16 cellular contexts compared by ENCODE assay signal in the genomic region with DNA sequence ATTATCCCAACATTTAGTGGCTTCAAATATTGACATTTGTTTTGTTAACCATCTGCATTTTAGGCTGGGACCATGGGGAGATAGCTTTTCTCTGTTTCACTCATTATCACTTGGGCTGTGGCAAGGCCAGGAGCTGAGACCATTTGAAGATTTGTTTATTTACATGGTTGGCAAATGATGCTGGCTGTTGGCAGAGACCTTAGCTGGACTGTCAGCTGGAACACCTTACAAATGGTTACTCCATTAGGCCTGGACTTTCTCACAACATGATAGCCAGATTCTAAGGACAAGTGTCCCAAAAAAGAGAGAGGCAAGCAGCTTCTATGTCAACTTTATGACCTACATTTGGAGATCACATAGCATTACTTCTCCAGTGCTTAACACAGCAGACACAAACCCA.
DNase-seq lines count a peak whose midpoint lies in the region; ATAC-seq lines count a peak whose summit lies in the region.
"Had no signal": no experiment of that assay in that cellular context is flagged by ENCODE, and none has a peak within 500 bp of the region (broad histone marks: within the 10 kb centered on the region; RNA-seq: fewer than 3 reads in every experiment).

No MANE protein-coding gene starts in this region.

- no peaks in the 10 kb centered on the region for H3K27me3 Mint-ChIP-seq in activated CD4-positive, alpha-beta T cell treated with anti-CD3 and anti-CD28 coated beads for 36 hours
- H3K27me3 Mint-ChIP-seq in stimulated activated naive CD8-positive, alpha-beta T cell treated with anti-CD3 and anti-CD28 coated beads, Interleukin-15, Interleukin-2, amounts not matched to agents 100 ng/mL and 50 ng/mL, for 24 hours = no peaks in the 10 kb centered on the region
- no peaks in the 10 kb centered on the region for H3K27me3 Mint-ChIP-seq in stimulated activated naive CD8-positive, alpha-beta T cell treated with anti-CD3 and anti-CD28 coated beads, Interleukin-15, amount 100 ng/mL, for 72 hours
- H3K27me3 Mint-ChIP-seq in activated T-helper 17 cell treated with anti-CD3 and anti-CD28 coated beads, Interleukin-2, amount 50 U/mL, for 72 hours = no peaks in the 10 kb centered on the region
- H3K27me3 Mint-ChIP-seq: CD4-positive, alpha-beta memory T cell had no signal

- no peak overlapping the region for H2BK5ac ChIP-seq in neuronal stem cell (ENCODE audit: low read length)

- no peak for DNase-seq in activated CD4-positive, alpha-beta T cell treated with anti-CD3 and anti-CD28 coated beads for 36 hours
- DNase-seq in activated CD4-positive, alpha-beta T cell treated with anti-CD3 and anti-CD28 coated beads, Interleukin-2, amount 50 U/mL, for 1 hour = no peak
- DNase-seq in stimulated activated naive CD8-positive, alpha-beta T cell treated with anti-CD3 and anti-CD28 coated beads, Interleukin-15, amount 100 ng/mL, for 72 hours = no peak
- DNase-seq in neuronal stem cell (ENCODE audit: low spot score) = no peak
- DNase-seq: C1 segment of cervical spinal cord; Caco-2; CD4-positive, alpha-beta memory T cell; DMS153; EL; GDM1; GM23248; H9 had no signal

- intact Hi-C loops in activated CD4-positive, alpha-beta T cell treated with anti-CD3 and anti-CD28 coated beads for 36 hours (cut with DNase I, micrococcal nuclease) = loop anchor here (5.0 kb wide), 4 partner anchors 107 to 433 kb away; no protein-coding TSS in a partner anchor

- H3K79me1 ChIP-seq in neuronal stem cell (ENCODE audit: low read depth, low read length) = no peaks in the 10 kb centered on the region

- H2BK120ac ChIP-seq in neuronal stem cell (ENCODE audit: low read depth, low read length) = no peak overlapping the region

- H3K9ac ChIP-seq in neuronal stem cell (ENCODE audit: low read depth, low read length, poor library complexity) = no peak overlapping the region
- H3K9ac ChIP-seq: GM23248 had no signal

- POLR2A ChIA-PET in activated CD4-positive, alpha-beta T cell treated with anti-CD3 and anti-CD28 coated beads for 36 hours (lab: Charles Lee) = no interaction called here

- H3K23ac ChIP-seq in neuronal stem cell (ENCODE audit: low read depth, low read length, poor library complexity) = no peak overlapping the region

- H3K27ac Mint-ChIP-seq in activated CD4-positive, alpha-beta T cell treated with anti-CD3 and anti-CD28 coated beads for 36 hours = peak overlapping the region; percentile 40
- H3K27ac Mint-ChIP-seq in stimulated activated naive CD8-positive, alpha-beta T cell treated with anti-CD3 and anti-CD28 coated beads, Interleukin-15, Interleukin-2, amounts not matched to agents 100 ng/mL and 50 ng/mL, for 24 hours = peak overlapping the region; percentile 5
- no peak overlapping the region for H3K27ac Mint-ChIP-seq in stimulated activated naive CD8-positive, alpha-beta T cell treated with anti-CD3 and anti-CD28 coated beads, Interleukin-15, amount 100 ng/mL, for 72 hours
- H3K27ac Mint-ChIP-seq in activated T-helper 17 cell treated with anti-CD3 and anti-CD28 coated beads, Interleukin-2, amount 50 U/mL, for 72 hours = peak overlapping the region; percentile 8
- H3K27ac Mint-ChIP-seq: H9 had no signal

- no peak overlapping the region for H4K91ac ChIP-seq in neuronal stem cell (ENCODE audit: low read depth, low read length, poor library complexity)

- H3K4me1 Mint-ChIP-seq in activated CD4-positive, alpha-beta T cell treated with anti-CD3 and anti-CD28 coated beads for 36 hours = peaks cover 64% of the 10 kb centered on the region
- peaks cover 33% of the 10 kb centered on the region for H3K4me1 Mint-ChIP-seq in stimulated activated naive CD8-positive, alpha-beta T cell treated with anti-CD3 and anti-CD28 coated beads, Interleukin-15, Interleukin-2, amounts not matched to agents 100 ng/mL and 50 ng/mL, for 24 hours (ENCODE audit: low read depth)
- peaks cover 28% of the 10 kb centered on the region for H3K4me1 Mint-ChIP-seq in stimulated activated naive CD8-positive, alpha-beta T cell treated with anti-CD3 and anti-CD28 coated beads, Interleukin-15, amount 100 ng/mL, for 72 hours
- peaks cover 23% of the 10 kb centered on the region for H3K4me1 Mint-ChIP-seq in activated T-helper 17 cell treated with anti-CD3 and anti-CD28 coated beads, Interleukin-2, amount 50 U/mL, for 72 hours

- no peak overlapping the region for H2AFZ ChIP-seq in neuronal stem cell (ENCODE audit: low read length)
- H2AFZ ChIP-seq: GM23248 had no signal

- H3K36me3 Mint-ChIP-seq in activated CD4-positive, alpha-beta T cell treated with anti-CD3 and anti-CD28 coated beads for 36 hours (ENCODE audit: low read depth) = peaks cover 45% of the 10 kb centered on the region
- H3K36me3 Mint-ChIP-seq in stimulated activated naive CD8-positive, alpha-beta T cell treated with anti-CD3 and anti-CD28 coated beads, Interleukin-15, Interleukin-2, amounts not matched to agents 100 ng/mL and 50 ng/mL, for 24 hours (ENCODE audit: low read depth) = peaks cover 11% of the 10 kb centered on the region
- H3K36me3 Mint-ChIP-seq in activated T-helper 17 cell treated with anti-CD3 and anti-CD28 coated beads, Interleukin-2, amount 50 U/mL, for 72 hours (ENCODE audit: low read depth) = no peaks in the 10 kb centered on the region

- no peak overlapping the region for H2AK5ac ChIP-seq in neuronal stem cell (ENCODE audit: low read depth, low read length)

- no peak for ATAC-seq in activated CD4-positive, alpha-beta T cell treated with anti-CD3 and anti-CD28 coated beads for 36 hours
- ATAC-seq in stimulated activated naive CD8-positive, alpha-beta T cell treated with anti-CD3 and anti-CD28 coated beads, Interleukin-15, amount 100 ng/mL, for 72 hours = no peak
- ATAC-seq in activated T-helper 17 cell treated with anti-CD3 and anti-CD28 coated beads, Interleukin-2, amount 50 U/mL, for 72 hours (replicated peaks) = no peak
- ATAC-seq: GM12878, HCT116 had no signal

- H4K8ac ChIP-seq in neuronal stem cell (ENCODE audit: low read depth, low read length) = no peak overlapping the region

- CTCF ChIA-PET in activated CD4-positive, alpha-beta T cell treated with anti-CD3 and anti-CD28 coated beads for 36 hours (lab: Charles Lee) = interaction anchor here (1.0 to 1.7 kb wide), 7 partner anchors 17 to 299 kb away, joined by 3 to 5 read pairs (median 4); no protein-coding TSS in a partner anchor

- H3K9me3 ChIP-seq in neuronal stem cell (replicated peaks in 1 of 2; ENCODE audit: control insufficient read depth in 2 of 2, insufficient read depth in 1 of 2, low read depth in 1 of 2, low read length in 2 of 2) = no peaks in the 10 kb centered on the region
- H3K9me3 ChIP-seq: Caco-2 had no signal

- no peak overlapping the region for H3K27ac ChIP-seq in neuronal stem cell (replicated peaks; ENCODE audit: low read length)
- H3K27ac ChIP-seq: GM23248 had no signal

- no peak overlapping the region for H3K18ac ChIP-seq in neuronal stem cell (ENCODE audit: low read length)

- H3K4me3 ChIP-seq in neuronal stem cell (ENCODE audit: low read length in 2 of 2) = no peak overlapping the region
- H3K4me3 ChIP-seq: GM12878, GM23248 had no signal

- no peak overlapping the region for H3K4ac ChIP-seq in neuronal stem cell (ENCODE audit: low read length)

- H3K27me3 ChIP-seq in neuronal stem cell (ENCODE audit: control insufficient read depth in 3 of 3, insufficient read depth in 3 of 3, low read depth in 1 of 3, low read length in 3 of 3) = no peaks in the 10 kb centered on the region

- H3K36me3 ChIP-seq in neuronal stem cell (replicated peaks in 1 of 2; ENCODE audit: control insufficient read depth in 2 of 2, insufficient read depth in 2 of 2, low read length in 2 of 2) = no peaks in the 10 kb centered on the region

- no peak overlapping the region for H3K4me3 Mint-ChIP-seq in activated CD4-positive, alpha-beta T cell treated with anti-CD3 and anti-CD28 coated beads for 36 hours
- no peak overlapping the region for H3K4me3 Mint-ChIP-seq in stimulated activated naive CD8-positive, alpha-beta T cell treated with anti-CD3 and anti-CD28 coated beads, Interleukin-15, Interleukin-2, amounts not matched to agents 100 ng/mL and 50 ng/mL, for 24 hours
- no peak overlapping the region for H3K4me3 Mint-ChIP-seq in stimulated activated naive CD8-positive, alpha-beta T cell treated with anti-CD3 and anti-CD28 coated beads, Interleukin-15, amount 100 ng/mL, for 72 hours
- no peak overlapping the region for H3K4me3 Mint-ChIP-seq in activated T-helper 17 cell treated with anti-CD3 and anti-CD28 coated beads, Interleukin-2, amount 50 U/mL, for 72 hours
- H3K4me3 Mint-ChIP-seq: H9 had no signal

- no peaks in the 10 kb centered on the region for H3K4me1 ChIP-seq in neuronal stem cell (ENCODE audit: control insufficient read depth in 2 of 2, insufficient read depth in 1 of 2, low read depth in 1 of 2, low read length in 2 of 2)
- H3K4me1 ChIP-seq: Caco-2 had no signal

- H2BK12ac ChIP-seq in neuronal stem cell (ENCODE audit: low read length) = no peak overlapping the region

- H3K9me3 Mint-ChIP-seq in activated CD4-positive, alpha-beta T cell treated with anti-CD3 and anti-CD28 coated beads for 36 hours (ENCODE audit: low read depth) = peaks cover 20% of the 10 kb centered on the region
- H3K9me3 Mint-ChIP-seq in stimulated activated naive CD8-positive, alpha-beta T cell treated with anti-CD3 and anti-CD28 coated beads, Interleukin-15, Interleukin-2, amounts not matched to agents 100 ng/mL and 50 ng/mL, for 24 hours = no peaks in the 10 kb centered on the region
- peaks cover 3 to 4% of the 10 kb centered on the region in 2 donors for H3K9me3 Mint-ChIP-seq in stimulated activated naive CD8-positive, alpha-beta T cell treated with anti-CD3 and anti-CD28 coated beads, Interleukin-15, amount 100 ng/mL, for 72 hours
- peaks cover 9% of the 10 kb centered on the region for H3K9me3 Mint-ChIP-seq in activated T-helper 17 cell treated with anti-CD3 and anti-CD28 coated beads, Interleukin-2, amount 50 U/mL, for 72 hours
- H3K9me3 Mint-ChIP-seq: H9 had no signal

- H2BK15ac ChIP-seq in neuronal stem cell (ENCODE audit: low read length) = no peak overlapping the region

- no peak overlapping the region for H3K4me2 ChIP-seq in neuronal stem cell (ENCODE audit: insufficient read depth, low read length, poor library complexity, severe bottlenecking)

- no peak overlapping the region for H3K14ac ChIP-seq in neuronal stem cell (ENCODE audit: low read length)

Comparison
In these comparisons a context has a peak if more than half of its experiments do, and no peak if none do; other contexts are left out.
1. H3K27ac Mint-ChIP-seq: peak in activated CD4-positive, alpha-beta T cell treated with anti-CD3 and anti-CD28 coated beads for 36 hours (single experiment), stimulated activated naive CD8-positive, alpha-beta T cell treated with anti-CD3 and anti-CD28 coated beads, Interleukin-15, Interleukin-2, amounts not matched to agents 100 ng/mL and 50 ng/mL, for 24 hours (single experiment) and activated T-helper 17 cell treated with anti-CD3 and anti-CD28 coated beads, Interleukin-2, amount 50 U/mL, for 72 hours (single experiment); none in stimulated activated naive CD8-positive, alpha-beta T cell treated with anti-CD3 and anti-CD28 coated beads, Interleukin-15, amount 100 ng/mL, for 72 hours (0 of 2).